8 cellular contexts compared by ENCODE assay signal in genomic region chr11:36409152-36409713, GRCh38.
DNase-seq lines count a peak whose midpoint lies in the region; ATAC-seq and TF ChIP-seq lines count a peak whose summit lies in the region.

No MANE protein-coding gene starts in this region.

- H3K4me1 ChIP-seq in CD8-positive, alpha-beta T cell (ENCODE audit: insufficient read depth, low read length), result peaks cover 43% of the 10 kb centered on the region
- peaks cover 3% of the 10 kb centered on the region for H3K4me1 ChIP-seq in mucosa of descending colon (ENCODE audit: low read depth)

- intact Hi-C loops in CD8-positive, alpha-beta T cell (cut with DNase I, micrococcal nuclease), result no loop called here
- intact Hi-C loops in mucosa of descending colon (cut with DNase I, micrococcal nuclease), result no loop called here

- H3K9me3 ChIP-seq in CD8-positive, alpha-beta T cell (ENCODE audit: low read length), result no peaks in the 10 kb centered on the region
- no peaks in the 10 kb centered on the region for H3K9me3 ChIP-seq in mucosa of descending colon

- no peaks in the 10 kb centered on the region for H3K36me3 Mint-ChIP-seq in CD8-positive, alpha-beta T cell
- H3K36me3 Mint-ChIP-seq in activated naive CD8-positive, alpha-beta T cell, result no peaks in the 10 kb centered on the region
- no peaks in the 10 kb centered on the region for H3K36me3 Mint-ChIP-seq in glutamatergic neuron (ENCODE audit: unreplicated experiment)

- H3K27ac ChIP-seq in CD8-positive, alpha-beta T cell (ENCODE audit: low read depth, low read length), result peak overlapping the region; percentile 9

- POLR2A ChIA-PET in CD8-positive, alpha-beta T cell (lab: Charles Lee), result no interaction called here

- no peaks in the 10 kb centered on the region for H3K27me3 ChIP-seq in CD8-positive, alpha-beta T cell (ENCODE audit: insufficient read depth, low read length)

- H3K4me1 Mint-ChIP-seq in CD8-positive, alpha-beta T cell (ENCODE audit: low read depth), result peaks cover 53% of the 10 kb centered on the region
- H3K4me1 Mint-ChIP-seq in activated naive CD8-positive, alpha-beta T cell (ENCODE audit: low read depth), result peaks cover 30% of the 10 kb centered on the region
- peaks cover 4% of the 10 kb centered on the region for H3K4me1 Mint-ChIP-seq in glutamatergic neuron (ENCODE audit: low read depth, unreplicated experiment)

- CTCF ChIA-PET in CD8-positive, alpha-beta T cell (lab: Charles Lee), result no interaction called here

- TF ChIP-seq POLR2A in NB4 (IDR thresholded peaks at IDR 0.05; ENCODE audit: extremely low read depth, insufficient read length), result no peak

- no peaks in the 10 kb centered on the region for H3K9me3 Mint-ChIP-seq in CD8-positive, alpha-beta T cell
- H3K9me3 Mint-ChIP-seq in activated naive CD8-positive, alpha-beta T cell (ENCODE audit: low read depth), result no peaks in the 10 kb centered on the region
- no peaks in the 10 kb centered on the region for H3K9me3 Mint-ChIP-seq in glutamatergic neuron (ENCODE audit: unreplicated experiment)

- H3K27me3 Mint-ChIP-seq in CD8-positive, alpha-beta T cell (ENCODE audit: low read depth), result no peaks in the 10 kb centered on the region
- H3K27me3 Mint-ChIP-seq in activated naive CD8-positive, alpha-beta T cell, result no peaks in the 10 kb centered on the region
- H3K27me3 Mint-ChIP-seq in glutamatergic neuron (ENCODE audit: unreplicated experiment), result no peaks in the 10 kb centered on the region

- H3K27ac Mint-ChIP-seq in CD8-positive, alpha-beta T cell, result peak overlapping the region; percentile 93
- peak overlapping the region; percentile 59 for H3K27ac Mint-ChIP-seq in activated naive CD8-positive, alpha-beta T cell
- no peak overlapping the region for H3K27ac Mint-ChIP-seq in glutamatergic neuron (ENCODE audit: unreplicated experiment)

- TF ChIP-seq CTCF in CD8-positive, alpha-beta T cell (IDR thresholded peaks at IDR 0.05), result no peak
- TF ChIP-seq CTCF in NB4 (IDR thresholded peaks at IDR 0.05; ENCODE audit: low read depth, low read length), result no peak
- no peak for TF ChIP-seq CTCF in mucosa of descending colon (IDR thresholded peaks at IDR 0.05)
- no peak for TF ChIP-seq CTCF in glutamatergic neuron (IDR thresholded peaks at IDR 0.05; ENCODE audit: partially characterized antibody, unreplicated experiment)

- no peaks in the 10 kb centered on the region for H3K36me3 ChIP-seq in CD8-positive, alpha-beta T cell (ENCODE audit: insufficient read depth, low read length)
- H3K36me3 ChIP-seq in mucosa of descending colon (ENCODE audit: low read depth), result peaks cover 6% of the 10 kb centered on the region

- DNase-seq in CD8-positive, alpha-beta T cell, result peak in 1 of 7 experiments; percentile 19
- DNase-seq in NB4 (ENCODE audit: low read depth), result peak; percentile 44
- DNase-seq in mucosa of descending colon, result no peak
- no peak for DNase-seq in glutamatergic neuron
- DNase-seq in NCI-H524 (lab: John Stamatoyannopoulos, UW), result no peak
- DNase-seq in NCI-H1930 (lab: John Stamatoyannopoulos, UW), result no peak

- ATAC-seq in CD8-positive, alpha-beta T cell, result peak; percentile 45
- ATAC-seq in mucosa of descending colon, result peak; percentile 16
- ATAC-seq in GM18870 (IDR thresholded peaks at IDR 0.05; ENCODE audit: unreplicated experiment), result no peak

- H3K4me3 Mint-ChIP-seq in CD8-positive, alpha-beta T cell, result peak overlapping the region; percentile 65
- peak overlapping the region; percentile 65 for H3K4me3 Mint-ChIP-seq in activated naive CD8-positive, alpha-beta T cell
- H3K4me3 Mint-ChIP-seq in glutamatergic neuron (ENCODE audit: unreplicated experiment), result no peak overlapping the region

- H3K4me3 ChIP-seq in CD8-positive, alpha-beta T cell (ENCODE audit: low read depth, low read length), result no peak overlapping the region
- H3K4me3 ChIP-seq in NB4 (ENCODE audit: low read depth, low read length) (no peak overlapping the region), mucosa of descending colon (no peak overlapping the region)
